8 cellular contexts compared by ENCODE assay signal in the genomic region with DNA sequence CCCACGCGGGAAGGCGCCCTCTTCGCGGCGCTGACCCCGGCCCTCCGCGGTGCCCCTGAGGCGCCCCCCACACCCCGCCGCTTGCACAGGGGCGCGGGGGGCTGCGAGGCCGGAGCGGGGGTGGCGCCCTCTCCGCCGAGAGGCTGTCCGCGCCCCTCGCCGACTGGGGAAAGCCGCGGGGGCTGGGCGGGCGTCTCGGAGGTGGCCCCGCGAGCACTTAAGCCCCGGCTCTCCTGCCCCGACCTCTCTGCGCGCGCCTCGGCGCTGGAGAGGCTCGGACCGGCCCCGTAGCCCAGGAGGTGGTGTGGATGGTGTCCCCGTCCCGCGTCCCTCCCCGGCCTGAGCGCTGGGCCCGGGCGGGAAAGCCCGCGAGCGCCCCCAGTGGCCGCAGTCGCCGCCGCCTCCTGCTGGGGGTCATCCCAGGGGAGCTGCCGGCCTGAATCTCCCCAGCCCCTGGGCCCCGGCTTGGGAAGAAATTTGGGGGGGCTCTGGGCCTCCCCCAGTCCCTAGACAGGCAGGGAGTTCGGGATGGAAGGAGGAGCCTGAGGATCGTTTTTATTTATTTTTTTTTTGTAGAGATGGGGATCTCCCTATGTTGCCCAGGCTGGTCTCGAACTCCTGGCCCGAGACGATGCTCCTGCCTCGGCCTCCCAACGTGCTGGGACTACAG. TPM values are rescaled to one million over a fixed set of nuclear protein-coding genes. Genes with fewer than 3 reads are reported as not detected.
DNase-seq lines count a peak whose midpoint lies in the region; ATAC-seq, FAIRE-seq and TF ChIP-seq lines count a peak whose summit lies in the region.

No MANE protein-coding gene starts in this region.

- H3K4me2 ChIP-seq in PC-9: peak overlapping the region; percentile 89

- peaks cover 17% of the 10 kb centered on the region for H4K20me1 ChIP-seq in PC-9 (ENCODE audit: insufficient read depth)

- H3K9me2 ChIP-seq in PC-9 (ENCODE audit: insufficient read depth): no peaks in the 10 kb centered on the region

- H3K27me3 ChIP-seq in PC-9 (ENCODE audit: insufficient read depth, low read depth): no peaks in the 10 kb centered on the region
- H3K27me3 ChIP-seq in tibial artery: peaks cover 0 to 5% of the 10 kb centered on the region in 2 donors

- H3K36me3 ChIP-seq in PC-9 (ENCODE audit: low read depth) (no peaks in the 10 kb centered on the region), tibial artery (peaks cover 0 to 10% (median 0%) of the 10 kb centered on the region in 3 donors)

- peaks cover 30% of the 10 kb centered on the region for H3K79me2 ChIP-seq in PC-9 (ENCODE audit: low read depth)

- DNase-seq in AG10803 (ENCODE audit: low read depth) (peak; percentile 58), PC-9 (peak; percentile 60 to 86), activated gamma-delta T cell (lab: John Stamatoyannopoulos, UW) (peak; percentile 46), frontal cortex (ENCODE audit: low spot score in 2 of 2) (peak; percentile 88 to 93), nucleus accumbens (lab: John Stamatoyannopoulos, UW) (peak in 37 of 56 donors; percentile 16 to 83 (median 38)), tibial artery (peak; percentile 68 to 90)

- H3K27ac ChIP-seq in PC-9 (peak overlapping the region; percentile 100), tibial artery (peak overlapping the region; percentile 100)

- H3F3A ChIP-seq in PC-9 (ENCODE audit: insufficient read depth, low read depth): peaks cover 28% of the 10 kb centered on the region; the same call in 1 of the 2 replicates

- peak; percentile 50 for TF ChIP-seq CTCF in AG10803 (conservative IDR thresholded peaks at IDR 0.05; ENCODE audit: low read length)
- peak; percentile 86 for TF ChIP-seq CTCF in PC-9 (conservative IDR thresholded peaks at IDR 0.05)
- peak; percentile 89 to 98 for TF ChIP-seq CTCF in tibial artery (IDR thresholded peaks at IDR 0.05)

- peak overlapping the region; percentile 66 for H3K4me3 ChIP-seq in AG10803 (ENCODE audit: low read length)
- peak overlapping the region; percentile 97 for H3K4me3 ChIP-seq in PC-9
- peak overlapping the region; percentile 67 to 89 for H3K4me3 ChIP-seq in tibial artery

- intact Hi-C loops in PC-9 (cut with micrococcal nuclease; ENCODE audit: unreplicated experiment): loop anchor here (1.0 to 10.0 kb wide), 3 partner anchors 12 to 303 kb away; a partner anchor contains a TSS
- intact Hi-C loops in tibial artery (cut with DNase I; ENCODE audit: low total_unique reads): no loop called here

- CTCF ChIA-PET in PC-9 (lab: Charles Lee): interaction anchor here (0.6 kb wide), 1 partner anchor 120 kb away, joined by 4 read pairs; no protein-coding TSS in a partner anchor

- H3K4me1 ChIP-seq in PC-9 (replicated peaks; ENCODE audit: insufficient read depth): peaks cover 13% of the 10 kb centered on the region
- H3K4me1 ChIP-seq in tibial artery: peaks cover 0 to 61% (median 37%) of the 10 kb centered on the region in 4 donors

- H2AFZ ChIP-seq in PC-9: no peak overlapping the region

- no peak for FAIRE-seq in frontal cortex (lab: Jason Lieb, UNC)

- no peaks in the 10 kb centered on the region for H3K9me3 ChIP-seq in PC-9 (ENCODE audit: insufficient read depth, low read depth)
- H3K9me3 ChIP-seq in tibial artery: no peaks in the 10 kb centered on the region

- BruUV-seq in PC-9 (replicated peaks; lab: Mats Ljungman, UMichigan): TSS peak; percentile 7

- ATAC-seq in GM21381 (IDR thresholded peaks at IDR 0.05; ENCODE audit: unreplicated experiment) (peak; percentile 29), GM18519 (IDR thresholded peaks at IDR 0.05; ENCODE audit: low FRiP score, unreplicated experiment) (no peak)

- POLR2A ChIA-PET in PC-9 (lab: Charles Lee; ENCODE audit: unreplicated experiment): interaction anchor here (0.5 to 0.6 kb wide), 3 partner anchors 17 to 78 kb away, joined by 5 to 14 read pairs (median 11); no protein-coding TSS in a partner anchor

RNA-seq across cellular contexts. Expression of a gene that starts 1.9 kb away (rescaled TPM):
- total RNA-seq in PC-9 (2021) (19.2 and 41.8 TPM in 2 replicates), frontal cortex (20.0 TPM)

RNA-seq across cellular contexts. Expression of a gene that starts 11.5 kb away (rescaled TPM):
- 20.9 and 37.7 TPM in 2 replicates for total RNA-seq in PC-9 (2021)
- total RNA-seq in frontal cortex: 11.0 TPM

RNA-seq across cellular contexts. Expression of a gene that starts 18.2 kb away (rescaled TPM):
- total RNA-seq in PC-9 (2021) (278 and 381 TPM in 2 replicates), frontal cortex (51.8 TPM)

RNA-seq across cellular contexts. Expression of a gene that starts 19.9 kb away (rescaled TPM):
- 0.60 and 0.81 TPM in 2 replicates for total RNA-seq in PC-9 (2021)
- total RNA-seq in frontal cortex: not detected

RNA-seq across cellular contexts. Expression of a gene that starts 35.5 kb away (rescaled TPM):
- total RNA-seq in PC-9 (2021) (9.1 and 11.9 TPM in 2 replicates), frontal cortex (not detected)

Comparison
In these comparisons a context has a peak if more than half of its experiments do, and no peak if none do; other contexts are left out.
1. DNase-seq: peak in every context shown above with its lines; median percentile 90 in frontal cortex; 79 in tibial artery; 73 in PC-9; 58 in AG10803; 46 in activated gamma-delta T cell; 38 in nucleus accumbens.